ENCODE assay signal across 25 cellular contexts in genomic region chr20:6126846-6127245, GRCh38. TPM values are rescaled to one million over a fixed set of nuclear protein-coding genes. Genes with fewer than 3 reads are reported as not detected.
"Had no signal": no experiment of that assay in that cellular context is flagged by ENCODE, and none has a peak within 500 bp of the region (broad histone marks: within the 10 kb centered on the region; RNA-seq: fewer than 3 reads in every experiment).

No MANE protein-coding gene starts in this region.

- DNase-seq: activated CD4-positive, alpha-beta memory T cell treated with anti-CD3 and anti-CD28 coated beads for 36 hours; activated CD4-positive, alpha-beta T cell treated with anti-CD3 and anti-CD28 coated beads for 36 hours; activated CD4-positive, alpha-beta T cell treated with anti-CD3 and anti-CD28 coated beads, Interleukin-2, amount 10 ng/mL, durations not matched to agents 24 days and 14 days; activated CD4-positive, CD25-positive, alpha-beta regulatory T cell; activated CD4-positive, CD25-positive, alpha-beta regulatory T cell treated with anti-CD3 and anti-CD28 coated beads, Interleukin-2, amount 50 U/mL, for 72 hours; activated CD8-positive, alpha-beta memory T cell treated with anti-CD3 and anti-CD28 coated beads, Interleukin-2, amount 10 ng/mL, durations not matched to agents 7 days and 5 days; activated CD8-positive, alpha-beta memory T cell treated with anti-CD3 and anti-CD28 coated beads, Interleukin-2, amount 50 U/mL, for 4 hours; activated CD8-positive, alpha-beta T cell treated with anti-CD3 and anti-CD28 coated beads, Interleukin-2, amount 10 ng/mL, durations not matched to agents 7 days and 5 days; activated effector memory CD4-positive, alpha-beta T cell treated with anti-CD3 and anti-CD28 coated beads, Interleukin-2, amount 50 U/mL, for 16 hours; activated naive CD4-positive, alpha-beta T cell treated with anti-CD3 and anti-CD28 coated beads, Interleukin-2, amount 10 ng/mL, durations not matched to agents 7 days and 5 days; activated naive CD8-positive, alpha-beta T cell treated with anti-CD3 and anti-CD28 coated beads, Interleukin-2, amount 10 ng/mL, durations not matched to agents 7 days and 5 days; activated T-cell treated with anti-CD3 and anti-CD28 coated beads, Interleukin-2, amount 50 U/mL, for 1 hour; activated T-cell treated with anti-CD3 and anti-CD28 coated beads, Interleukin-2, amount 50 U/mL, for 48 hours; central memory CD4-positive, alpha-beta T cell; cerebellar nuclear complex; colonic mucosa; effector CD8-positive, alpha-beta T cell; head of caudate nucleus; T-helper 2 cell had no signal

- H3K36me3 ChIP-seq: ascending aorta, colonic mucosa had no signal

- H3K4me3 ChIP-seq: ascending aorta, colonic mucosa had no signal

- ATAC-seq: activated CD4-positive, alpha-beta T cell treated with anti-CD3 and anti-CD28 coated beads for 36 hours; activated CD8-positive, alpha-beta memory T cell treated with anti-CD3 and anti-CD28 coated beads, Interleukin-2, amount 10 ng/mL, durations not matched to agents 7 days and 5 days; activated CD8-positive, alpha-beta T cell treated with anti-CD3 and anti-CD28 coated beads, Interleukin-2, amount 10 ng/mL, durations not matched to agents 7 days and 5 days; activated naive CD4-positive, alpha-beta T cell treated with anti-CD3 and anti-CD28 coated beads, Interleukin-2, amount 50 U/mL, for 72 hours; SK-N-SH treated with all-trans-retinoic acid at 6 μM for 48 hours had no signal

- H3K4me1 ChIP-seq: colonic mucosa had no signal

- H3K9me3 ChIP-seq: ascending aorta, colonic mucosa had no signal

- FAIRE-seq: endometrium, endothelial cell of umbilical vein, frontal cortex had no signal

- H3K27ac ChIP-seq: ascending aorta, colonic mucosa had no signal

- H3K27me3 ChIP-seq: ascending aorta, colonic mucosa had no signal

RNA-seq across cellular contexts. Expression of gene FERMT1, which starts 4.0 kb away (rescaled TPM):
- total RNA-seq: activated CD8-positive, alpha-beta T cell treated with anti-CD3 and anti-CD28 coated beads, Interleukin-2, amount 10 ng/mL, durations not matched to agents 7 days and 5 days; activated naive CD8-positive, alpha-beta T cell treated with anti-CD3 and anti-CD28 coated beads, Interleukin-2, amount 10 ng/mL, durations not matched to agents 7 days and 5 days had no signal
